ENCODE assay signal across 19 cellular contexts in the genomic region with DNA sequence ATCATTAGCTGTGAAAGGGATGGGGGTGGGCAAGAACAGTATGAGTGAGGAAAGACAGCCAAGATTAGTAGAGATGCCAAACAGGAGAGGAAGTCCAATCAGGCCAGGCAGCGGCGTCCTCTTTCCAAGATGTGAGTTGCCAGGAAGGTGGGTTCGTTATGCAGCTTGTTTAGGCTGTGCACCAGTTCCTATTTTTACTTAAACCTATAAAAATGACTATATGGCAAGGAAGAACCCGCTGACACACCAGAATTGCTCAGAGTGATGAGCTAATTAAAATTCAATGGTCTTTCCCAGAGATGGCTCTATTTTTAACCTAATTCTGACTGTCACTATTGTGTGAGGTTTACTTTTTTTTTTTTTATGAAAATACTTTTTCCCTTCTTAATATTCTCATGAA.
DNase-seq lines count a peak whose midpoint lies in the region; ATAC-seq and TF ChIP-seq lines count a peak whose summit lies in the region.
"Had no signal": no experiment of that assay in that cellular context is flagged by ENCODE, and none has a peak within 500 bp of the region (broad histone marks: within the 10 kb centered on the region; RNA-seq: fewer than 3 reads in every experiment).

No MANE protein-coding gene starts in this region.

- H3K36me3 ChIP-seq in SK-N-MC (ENCODE audit: insufficient read depth, low read length): no peaks in the 10 kb centered on the region
- no peaks in the 10 kb centered on the region for H3K36me3 ChIP-seq in sigmoid colon

- no peak overlapping the region for H3K9ac ChIP-seq in SK-N-MC (ENCODE audit: insufficient read length)

- H3K27ac ChIP-seq in SK-N-MC (peak overlapping the region; percentile 26; the same call in 1 of the 2 replicates), sigmoid colon (no peak overlapping the region)
- H3K27ac ChIP-seq: 22Rv1, A549, C4-2B had no signal

- no peak overlapping the region for H3K4me3 ChIP-seq in SK-N-MC
- H3K4me3 ChIP-seq in sigmoid colon: no peak overlapping the region
- H3K4me3 ChIP-seq: A549, GM12878 had no signal

- H3K9me3 ChIP-seq in SK-N-MC (ENCODE audit: low read depth, low read length) (no peaks in the 10 kb centered on the region), sigmoid colon (no peaks in the 10 kb centered on the region)
- H3K9me3 ChIP-seq: A549 had no signal

- peak; percentile 16 for ATAC-seq in left ventricle myocardium superior
- ATAC-seq in Right ventricle myocardium superior (ENCODE audit: poor library complexity): no peak
- ATAC-seq in HG03469 (IDR thresholded peaks at IDR 0.05; ENCODE audit: unreplicated experiment): no peak
- ATAC-seq: A549, GM12878 had no signal

- no peak for TF ChIP-seq CTCF in sigmoid colon (IDR thresholded peaks at IDR 0.05)

- H3K27me3 ChIP-seq in sigmoid colon: no peaks in the 10 kb centered on the region

- DNase-seq in left ventricle myocardium superior (no peak), Right ventricle myocardium superior (no peak), SK-N-MC (ENCODE audit: low read depth, low spot score) (no peak), dermis blood vessel endothelial cell (peak; percentile 24), sigmoid colon (peak; percentile 48), HPDE6-E6E7 (ENCODE audit: extremely low spot score) (no peak), DMS153 treated with DMSO at 0.1 percent for 48 hours (lab: John Stamatoyannopoulos, UW; ENCODE audit: unreplicated experiment) (no peak)
- DNase-seq: AML-193; Calu3; CD4-positive, alpha-beta memory T cell; DMS53; DND-41; EL; H9 had no signal

- intact Hi-C loops in left ventricle myocardium superior (cut with micrococcal nuclease) (no loop called here), Right ventricle myocardium superior (cut with DNase I) (no loop called here), sigmoid colon (cut with DNase I) (no loop called here)

- no peak for TF ChIP-seq EP300 in sigmoid colon (IDR thresholded peaks at IDR 0.05)

- 61 to 78% methylated on average over 4 of the region's 4 CpGs for WGBS in sigmoid colon, 2 donors

- peaks cover 0 to 10% (median 6%) of the 10 kb centered on the region in 4 donors for H3K4me1 ChIP-seq in sigmoid colon

- TF ChIP-seq POLR2A in sigmoid colon (IDR thresholded peaks at IDR 0.05): no peak

Comparison
In these comparisons a context has a peak if more than half of its experiments do, and no peak if none do; other contexts are left out.
1. DNase-seq: peak in dermis blood vessel endothelial cell (single experiment) and sigmoid colon (single experiment); none in left ventricle myocardium superior (single experiment), Right ventricle myocardium superior (single experiment), SK-N-MC (single experiment), HPDE6-E6E7 (single experiment) and DMS153 treated with DMSO at 0.1 percent for 48 hours (single experiment).